ENCODE assay signal across 8 cellular contexts in genomic region chr19:11798391-11799296, GRCh38. TPM values are rescaled to one million over a fixed set of nuclear protein-coding genes. Genes with fewer than 3 reads are reported as not detected.
DNase-seq lines count a peak whose midpoint lies in the region; ATAC-seq and TF ChIP-seq lines count a peak whose summit lies in the region.

ZNF491 (plus strand) TSS chr19:11798523; CDS start chr19:11805954, 7,431 bp downstream.

- intact Hi-C loops in naive thymus-derived CD4-positive, alpha-beta T cell (cut with micrococcal nuclease), result loop anchor here (1.0 to 10.0 kb wide), 10 partner anchors 16 to 866 kb away; partner anchors contain the start of genes ZNF440 (in 2 of the 2), MAN2B1 (in 1 of the 2), WDR83 (in 1 of the 2) and ZNF439 (in 1 of the 2)

- H2AFZ ChIP-seq in fibroblast of lung (ENCODE audit: low read length), result peak within 1 kb of the TSS; percentile 83

- H3K27me3 ChIP-seq in fibroblast of lung (ENCODE audit: control insufficient read depth, insufficient read depth, low read length), result no peaks in the 10 kb centered on the region
- H3K27me3 ChIP-seq in naive thymus-derived CD4-positive, alpha-beta T cell (ENCODE audit: control insufficient read depth in 2 of 2, insufficient read depth in 2 of 2, low read length in 2 of 2), result no peaks in the 10 kb centered on the region

- H3K36me3 ChIP-seq in fibroblast of lung (ENCODE audit: control insufficient read depth, insufficient read depth, low read length), result no peaks in the 10 kb centered on the region
- H3K36me3 ChIP-seq in naive thymus-derived CD4-positive, alpha-beta T cell (ENCODE audit: control insufficient read depth in 2 of 3, insufficient read depth in 3 of 3, low read length in 3 of 3), result no peaks in the 10 kb centered on the region

- CTCF ChIA-PET in naive thymus-derived CD4-positive, alpha-beta T cell (lab: Charles Lee), result interaction anchor here (0.9 to 6.1 kb wide), 16 partner anchors 9 to 812 kb away, joined by 3 to 54 read pairs (median 5); partner anchors contain the start of genes ZNF20, ZNF440, ZNF490 and ZNF791

- H3K9ac ChIP-seq in fibroblast of lung (ENCODE audit: insufficient read depth, low read length), result peak within 1 kb of the TSS; percentile 51

- H3K4me2 ChIP-seq in fibroblast of lung (ENCODE audit: extremely low read depth, insufficient read depth, low read length), result peak within 1 kb of the TSS; percentile 89

- peak within 1 kb of the TSS; percentile 11 for H3K27ac ChIP-seq in fibroblast of lung (ENCODE audit: insufficient read depth, low read length)
- H3K27ac ChIP-seq in naive thymus-derived CD4-positive, alpha-beta T cell (ENCODE audit: low read depth, low read length), result peak within 1 kb of the TSS; percentile 82

- H3K4me3 Mint-ChIP-seq in naive thymus-derived CD4-positive, alpha-beta T cell, result peak within 1 kb of the TSS; percentile 82 to 95 (median 92)

- ATAC-seq in naive thymus-derived CD4-positive, alpha-beta T cell, result peak; percentile 98

- H3K4me1 ChIP-seq in fibroblast of lung (ENCODE audit: control insufficient read depth, extremely low read depth, insufficient read depth, low read length), result peaks cover 4% of the 10 kb centered on the region
- H3K4me1 ChIP-seq in naive thymus-derived CD4-positive, alpha-beta T cell (ENCODE audit: control insufficient read depth in 2 of 2, insufficient read depth in 2 of 2, low read length in 2 of 2), result peaks cover 8 to 12% of the 10 kb centered on the region in 2 donors

- H4K20me1 ChIP-seq in fibroblast of lung (ENCODE audit: control insufficient read depth, extremely low read depth, insufficient read depth, low read length), result no peaks in the 10 kb centered on the region

- no peaks in the 10 kb centered on the region for H3K79me2 ChIP-seq in fibroblast of lung (ENCODE audit: control insufficient read depth, insufficient read depth, low read length)

- DNase-seq in COLO829 (ENCODE audit: low spot score) (peak; percentile 41), GM20000 (ENCODE audit: low spot score) (peak; percentile 97), HuH-7 (ENCODE audit: low spot score) (peak; percentile 79), activated T-helper 1 cell treated with Interleukin-2 at 50 U/mL for 16 hours (ENCODE audit: low read depth) (peak; percentile 62), fibroblast of lung (ENCODE audit: low read depth in 2 of 2) (peak; percentile 86 to 88)
- peak; percentile 66 to 84 (median 79) for DNase-seq in naive thymus-derived CD4-positive, alpha-beta T cell
- peak; percentile 62 to 86 for DNase-seq in stimulated activated CD8-positive, alpha-beta memory T cell treated with anti-CD3 and anti-CD28 coated beads, Interleukin-7, amount 100 ng/mL, for 48 hours (ENCODE audit: extremely low read depth in 1 of 2, low read depth in 1 of 2)

- peaks cover 12 to 29% (median 20%) of the 10 kb centered on the region in 7 donors for H3K4me1 Mint-ChIP-seq in naive thymus-derived CD4-positive, alpha-beta T cell

- peak within 1 kb of the TSS; percentile 45 to 94 (median 91) for H3K27ac Mint-ChIP-seq in naive thymus-derived CD4-positive, alpha-beta T cell

- H3K9me3 Mint-ChIP-seq in naive thymus-derived CD4-positive, alpha-beta T cell, result peaks cover 0 to 21% (median 10%) of the 10 kb centered on the region in 11 donors

- POLR2A ChIA-PET in naive thymus-derived CD4-positive, alpha-beta T cell (lab: Charles Lee), result interaction anchor here (1.0 to 2.0 kb wide), 8 partner anchors 13 to 190 kb away, joined by 3 to 12 read pairs (median 6); partner anchors contain the start of genes ZNF440, ZNF441, ZNF700 and ZNF763

- TF ChIP-seq CTCF in GM20000 (IDR thresholded peaks at IDR 0.05; ENCODE audit: extremely low read depth, missing control alignments), result peak; percentile 25
- no peak for TF ChIP-seq CTCF in fibroblast of lung (conservative IDR thresholded peaks at IDR 0.05 in 1 of 2, IDR thresholded peaks at IDR 0.05 in 1 of 2; ENCODE audit: low read depth in 1 of 2, low read length in 2 of 2)

- peak within 1 kb of the TSS; percentile 65 to 83 (median 74) for H3K4me3 ChIP-seq in fibroblast of lung (replicated peaks in 1 of 4; ENCODE audit: control extremely low read depth in 1 of 4, insufficient read depth in 1 of 4, low read depth in 3 of 4, low read length in 4 of 4)
- H3K4me3 ChIP-seq in naive thymus-derived CD4-positive, alpha-beta T cell (ENCODE audit: low read length), result peak within 1 kb of the TSS; percentile 71

- no peaks in the 10 kb centered on the region for H3K9me3 ChIP-seq in fibroblast of lung (ENCODE audit: control insufficient read depth, insufficient read depth, low read depth, low read length)
- H3K9me3 ChIP-seq in naive thymus-derived CD4-positive, alpha-beta T cell (ENCODE audit: control insufficient read depth in 2 of 3, low read length in 3 of 3), result peaks cover 0 to 4% (median 4%) of the 10 kb centered on the region in 3 experiments

- peaks cover 4 to 13% (median 6%) of the 10 kb centered on the region in 5 donors for H3K36me3 Mint-ChIP-seq in naive thymus-derived CD4-positive, alpha-beta T cell

- H3K27me3 Mint-ChIP-seq in naive thymus-derived CD4-positive, alpha-beta T cell, result no peaks in the 10 kb centered on the region

TF ChIP-seq in PFSK-1, 5 proteins besides CTCF, POLR2A, EP300 and RAD21:
- TF ChIP-seq POLR2AphosphoS5 (IDR thresholded peaks at IDR 0.05; ENCODE audit: low read depth, low read length) (peak; percentile 69), FOXP2 (optimal IDR thresholded peaks at IDR 0.05; ENCODE audit: borderline replicate concordance, extremely low read depth, extremely low read length, insufficient read depth) (no peak)

RNA-seq across cellular contexts. Expression of gene ZNF491, which starts in this region (rescaled TPM):
- polyA plus RNA-seq in PFSK-1 (2012; ENCODE audit: insufficient read length, low read depth), result 0.21 TPM
- total RNA-seq in fibroblast of lung, result 3.3 and 5.8 TPM in 2 replicates
- polyA plus RNA-seq in fibroblast of lung, result 1.2 and 1.7 TPM in 2 replicates
- polyA plus RNA-seq in fibroblast of lung (2012), result 1.0 and 1.4 TPM in 2 replicates
- 0.19 TPM in 1 of 2 replicates, not detected in the other for polyA minus RNA-seq in fibroblast of lung (ENCODE audit: low replicate concordance)
- 1 to 10 TPM in 4 of 5 experiments, under 1 TPM in 1; 0.92 to 6.1 (median 1.9) TPM for total RNA-seq in naive thymus-derived CD4-positive, alpha-beta T cell
- polyA plus RNA-seq in naive thymus-derived CD4-positive, alpha-beta T cell, result under 1 TPM; 0.44 to 0.52 TPM

Comparison
In these comparisons a context has a peak if more than half of its experiments do, and no peak if none do; other contexts are left out.
1. Peak in every context shown above with its lines: DNase-seq, ATAC-seq, H3K4me3 ChIP-seq and H3K27ac ChIP-seq.
2. DNase-seq: peak in every context shown above with its lines; median percentile 97 in GM20000; 87 in fibroblast of lung; 79 in HuH-7; 79 in naive thymus-derived CD4-positive, alpha-beta T cell; 74 in stimulated activated CD8-positive, alpha-beta memory T cell treated with anti-CD3 and anti-CD28 coated beads, Interleukin-7, amount 100 ng/mL, for 48 hours; 62 in activated T-helper 1 cell treated with Interleukin-2 at 50 U/mL for 16 hours; 41 in COLO829.